ENCODE assay signal across 8 cellular contexts in genomic region chr3:59480486-59480995, GRCh38.
DNase-seq lines count a peak whose midpoint lies in the region; ATAC-seq and TF ChIP-seq lines count a peak whose summit lies in the region.

No MANE protein-coding gene starts in this region.

- no peaks in the 10 kb centered on the region for H3K9me3 ChIP-seq in BLaER1 treated with 17β-estradiol and CSF1 and Interleukin-3, amounts not matched to agents 10 nM and 100 nM (replicated peaks in 1 of 11)
- no peaks in the 10 kb centered on the region for H3K9me3 ChIP-seq in testis

- TF ChIP-seq CTCF in epithelial cell of proximal tubule (conservative IDR thresholded peaks at IDR 0.05; ENCODE audit: low read depth, low read length): no peak
- TF ChIP-seq CTCF in testis (IDR thresholded peaks at IDR 0.05): no peak

- intact Hi-C loops in testis (cut with DNase I; ENCODE audit: low total_unique reads): no loop called here

- no peaks in the 10 kb centered on the region for H4K20me1 ChIP-seq in BLaER1 treated with 17β-estradiol and CSF1 and Interleukin-3, amounts not matched to agents 10 nM and 100 nM

- peak overlapping the region in 10 of 11 experiments; percentile 12 to 73 (median 64); a peak in 18 of 22 replicates for H3K27ac ChIP-seq in BLaER1 treated with 17β-estradiol and CSF1 and Interleukin-3, amounts not matched to agents 10 nM and 100 nM
- no peak overlapping the region for H3K27ac ChIP-seq in testis

- no peaks in the 10 kb centered on the region for H3K36me3 ChIP-seq in BLaER1 treated with 17β-estradiol and CSF1 and Interleukin-3, amounts not matched to agents 10 nM and 100 nM
- H3K36me3 ChIP-seq in testis (ENCODE audit: low read depth, missing control alignments): no peaks in the 10 kb centered on the region

- peak; percentile 95 for ATAC-seq in GM19452 (IDR thresholded peaks at IDR 0.05; ENCODE audit: unreplicated experiment)
- ATAC-seq in GM18861 (IDR thresholded peaks at IDR 0.05; ENCODE audit: unreplicated experiment): no peak
- no peak for ATAC-seq in HG02642 (IDR thresholded peaks at IDR 0.05; ENCODE audit: poor library complexity, unreplicated experiment)

- H3K27me3 ChIP-seq in BLaER1 treated with 17β-estradiol and CSF1 and Interleukin-3, amounts not matched to agents 10 nM and 100 nM: no peaks in the 10 kb centered on the region
- no peaks in the 10 kb centered on the region for H3K27me3 ChIP-seq in testis

- DNase-seq in LoVo (ENCODE audit: low spot score): peak; percentile 11
- peak; percentile 43 for DNase-seq in epithelial cell of proximal tubule (ENCODE audit: low read depth)
- no peak for DNase-seq in COLO668 (lab: John Stamatoyannopoulos, UW; ENCODE audit: unreplicated experiment)
- DNase-seq in testis: no peak

- peak overlapping the region; percentile 39 to 78 (median 63) for H3K4me2 ChIP-seq in BLaER1 treated with 17β-estradiol and CSF1 and Interleukin-3, amounts not matched to agents 10 nM and 100 nM

- H3K9ac ChIP-seq in BLaER1 treated with 17β-estradiol and CSF1 and Interleukin-3, amounts not matched to agents 10 nM and 100 nM: peak overlapping the region in 2 of 11 experiments; percentile 38 to 46; a peak in 5 of 22 replicates

- TF ChIP-seq POLR2A in testis (IDR thresholded peaks at IDR 0.05): no peak

- 77 to 86% methylated on average over 5 of the region's 5 CpGs for WGBS in testis, 2 donors

- peaks cover 12 to 34% (median 25%) of the 10 kb centered on the region in 10 experiments for H3K4me1 ChIP-seq in BLaER1 treated with 17β-estradiol and CSF1 and Interleukin-3, amounts not matched to agents 10 nM and 100 nM
- no peaks in the 10 kb centered on the region for H3K4me1 ChIP-seq in testis

- no peak overlapping the region; a peak in 1 of 20 replicates for H3K4me3 ChIP-seq in BLaER1 treated with 17β-estradiol and CSF1 and Interleukin-3, amounts not matched to agents 10 nM and 100 nM
- H3K4me3 ChIP-seq in epithelial cell of proximal tubule (ENCODE audit: low read depth, low read length) (no peak overlapping the region), testis (no peak overlapping the region)

Comparison
In these comparisons a context has a peak if more than half of its experiments do, and no peak if none do; other contexts are left out.
1. H3K27ac ChIP-seq: peak in BLaER1 treated with 17β-estradiol and CSF1 and Interleukin-3, amounts not matched to agents 10 nM and 100 nM (10 of 11); none in testis (0 of 2).
2. DNase-seq: peak in LoVo (single experiment) and epithelial cell of proximal tubule (single experiment); none in COLO668 (single experiment) and testis (single experiment).